4 cellular contexts compared by ENCODE assay signal in the genomic region with DNA sequence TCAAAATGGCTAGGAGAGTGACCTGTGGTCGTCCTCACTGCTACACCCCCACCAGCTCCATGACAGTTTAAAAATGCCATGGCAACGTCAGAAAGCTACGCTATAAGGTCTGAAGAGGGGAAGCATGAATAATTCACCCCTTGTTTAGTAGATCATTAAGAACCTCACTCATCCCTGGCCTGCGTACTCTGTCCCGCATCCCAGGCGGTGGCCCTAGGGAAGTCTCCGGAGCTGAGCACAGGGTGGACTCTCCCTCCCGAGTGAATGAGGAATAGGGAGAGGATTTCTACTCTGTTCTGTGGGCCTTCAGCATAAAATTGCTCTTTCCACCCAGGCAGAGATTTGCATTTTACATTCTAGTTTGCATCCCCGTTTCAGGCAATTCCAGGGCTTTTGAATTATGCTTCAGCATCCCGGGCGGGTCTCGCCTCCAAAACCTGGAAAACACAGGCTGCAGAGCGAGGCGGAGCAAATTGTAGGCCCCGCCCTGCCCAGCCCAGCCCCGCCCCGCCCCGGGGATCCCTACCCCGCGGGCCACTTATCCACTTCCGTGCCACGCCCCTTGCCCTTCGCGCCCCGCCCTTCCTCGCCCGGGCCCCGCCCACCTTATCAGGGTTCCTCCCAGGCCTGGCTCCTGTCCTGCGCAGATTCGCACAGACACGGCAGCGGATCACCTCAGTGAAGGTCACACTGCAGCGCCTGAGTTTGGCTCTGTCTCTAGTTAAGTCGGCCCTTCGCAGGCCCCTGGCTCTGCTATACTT.
TF ChIP-seq lines count a peak whose summit lies in the region.

No MANE protein-coding gene starts in this region.

TF ChIP-seq in liver, 16 proteins besides CTCF, POLR2A, EP300 and RAD21:
- TF ChIP-seq HNF4A (conservative IDR thresholded peaks at IDR 0.05): no peak
- no peak for TF ChIP-seq YY1 (IDR thresholded peaks at IDR 0.05)
- TF ChIP-seq, protein P1, sequence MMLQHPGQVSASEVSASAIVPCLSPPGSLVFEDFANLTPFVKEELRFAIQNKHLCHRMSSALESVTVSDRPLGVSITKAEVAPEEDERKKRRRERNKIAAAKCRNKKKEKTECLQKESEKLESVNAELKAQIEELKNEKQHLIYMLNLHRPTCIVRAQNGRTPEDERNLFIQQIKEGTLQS (IDR thresholded peaks at IDR 0.05): no peak
- TF ChIP-seq MAX (IDR thresholded peaks at IDR 0.05): no peak
- TF ChIP-seq EGR1 (IDR thresholded peaks at IDR 0.05; ENCODE audit: low read depth in 2 of 2): no peak
- no peak for TF ChIP-seq GABPA (IDR thresholded peaks at IDR 0.05 in 1 of 2, conservative IDR thresholded peaks at IDR 0.05 in 1 of 2)
- no peak for TF ChIP-seq HNF4G (IDR thresholded peaks at IDR 0.05)
- TF ChIP-seq SP1 (IDR thresholded peaks at IDR 0.05): no peak
- TF ChIP-seq JUND (IDR thresholded peaks at IDR 0.05): no peak
- TF ChIP-seq, protein P2, sequence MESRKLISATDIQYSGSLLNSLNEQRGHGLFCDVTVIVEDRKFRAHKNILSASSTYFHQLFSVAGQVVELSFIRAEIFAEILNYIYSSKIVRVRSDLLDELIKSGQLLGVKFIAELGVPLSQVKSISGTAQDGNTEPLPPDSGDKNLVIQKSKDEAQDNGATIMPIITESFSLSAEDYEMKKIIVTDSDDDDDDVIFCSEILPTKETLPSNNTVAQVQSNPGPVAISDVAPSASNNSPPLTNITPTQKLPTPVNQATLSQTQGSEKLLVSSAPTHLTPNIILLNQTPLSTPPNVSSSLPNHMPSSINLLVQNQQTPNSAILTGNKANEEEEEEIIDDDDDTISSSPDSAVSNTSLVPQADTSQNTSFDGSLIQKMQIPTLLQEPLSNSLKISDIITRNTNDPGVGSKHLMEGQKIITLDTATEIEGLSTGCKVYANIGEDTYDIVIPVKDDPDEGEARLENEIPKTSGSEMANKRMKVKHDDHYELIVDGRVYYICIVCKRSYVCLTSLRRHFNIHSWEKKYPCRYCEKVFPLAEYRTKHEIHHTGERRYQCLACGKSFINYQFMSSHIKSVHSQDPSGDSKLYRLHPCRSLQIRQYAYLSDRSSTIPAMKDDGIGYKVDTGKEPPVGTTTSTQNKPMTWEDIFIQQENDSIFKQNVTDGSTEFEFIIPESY (IDR thresholded peaks at IDR 0.05): no peak
- TF ChIP-seq FOXA2 (IDR thresholded peaks at IDR 0.05): no peak
- TF ChIP-seq NR2F2 (IDR thresholded peaks at IDR 0.05): no peak
- TF ChIP-seq TAF1 (conservative IDR thresholded peaks at IDR 0.05): no peak
- no peak for TF ChIP-seq FOXA1 (IDR thresholded peaks at IDR 0.05)

TF ChIP-seq in HEK293, 187 proteins besides CTCF, POLR2A, EP300 and RAD21 (continues in another document):
- TF ChIP-seq, protein P3, sequence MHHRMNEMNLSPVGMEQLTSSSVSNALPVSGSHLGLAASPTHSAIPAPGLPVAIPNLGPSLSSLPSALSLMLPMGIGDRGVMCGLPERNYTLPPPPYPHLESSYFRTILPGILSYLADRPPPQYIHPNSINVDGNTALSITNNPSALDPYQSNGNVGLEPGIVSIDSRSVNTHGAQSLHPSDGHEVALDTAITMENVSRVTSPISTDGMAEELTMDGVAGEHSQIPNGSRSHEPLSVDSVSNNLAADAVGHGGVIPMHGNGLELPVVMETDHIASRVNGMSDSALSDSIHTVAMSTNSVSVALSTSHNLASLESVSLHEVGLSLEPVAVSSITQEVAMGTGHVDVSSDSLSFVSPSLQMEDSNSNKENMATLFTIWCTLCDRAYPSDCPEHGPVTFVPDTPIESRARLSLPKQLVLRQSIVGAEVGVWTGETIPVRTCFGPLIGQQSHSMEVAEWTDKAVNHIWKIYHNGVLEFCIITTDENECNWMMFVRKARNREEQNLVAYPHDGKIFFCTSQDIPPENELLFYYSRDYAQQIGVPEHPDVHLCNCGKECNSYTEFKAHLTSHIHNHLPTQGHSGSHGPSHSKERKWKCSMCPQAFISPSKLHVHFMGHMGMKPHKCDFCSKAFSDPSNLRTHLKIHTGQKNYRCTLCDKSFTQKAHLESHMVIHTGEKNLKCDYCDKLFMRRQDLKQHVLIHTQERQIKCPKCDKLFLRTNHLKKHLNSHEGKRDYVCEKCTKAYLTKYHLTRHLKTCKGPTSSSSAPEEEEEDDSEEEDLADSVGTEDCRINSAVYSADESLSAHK (tag by site-specific recombination; IDR thresholded peaks at IDR 0.05): no peak
- TF ChIP-seq ZNF37A (tag by site-specific recombination; IDR thresholded peaks at IDR 0.05) (no peak), BCL11A (tag by site-specific recombination; IDR thresholded peaks at IDR 0.05; ENCODE audit: low read depth) (no peak), ZNF214 (tag by site-specific recombination; IDR thresholded peaks at IDR 0.05; ENCODE audit: borderline replicate concordance) (no peak), ZNF670 (tag by site-specific recombination; IDR thresholded peaks at IDR 0.05; ENCODE audit: low read depth) (no peak), ZNF10 (tag by site-specific recombination; IDR thresholded peaks at IDR 0.05) (no peak), ZNF114 (tag by site-specific recombination; IDR thresholded peaks at IDR 0.05) (no peak), ZNF626 (tag by site-specific recombination; IDR thresholded peaks at IDR 0.05) (no peak), KLF9 (tag by site-specific recombination; IDR thresholded peaks at IDR 0.05; ENCODE audit: low read depth) (peak; percentile 55), ZNF157 (tag by site-specific recombination; IDR thresholded peaks at IDR 0.05) (no peak), ZNF174 (tag by site-specific recombination; IDR thresholded peaks at IDR 0.05) (no peak), KLF7 (tag by site-specific recombination; IDR thresholded peaks at IDR 0.05; ENCODE audit: borderline replicate concordance) (no peak), ZBTB8A (tag by site-specific recombination; IDR thresholded peaks at IDR 0.05) (no peak), BCL11B (tag by site-specific recombination; IDR thresholded peaks at IDR 0.05; ENCODE audit: low read depth) (no peak)

TF ChIP-seq in K562, 482 proteins besides CTCF, POLR2A, EP300 and RAD21:
- TF ChIP-seq, protein P2 (CRISPR knock-in tag; IDR thresholded peaks at IDR 0.05): peak; percentile 35; the same call in 1 of the 2 replicates
- TF ChIP-seq SMARCA4 (IDR thresholded peaks at IDR 0.05): no peak

TF ChIP-seq in GM12891, 5 proteins besides CTCF, POLR2A, EP300 and RAD21:
- TF ChIP-seq PAX5 (IDR thresholded peaks at IDR 0.05; ENCODE audit: insufficient read depth, low read length, severe bottlenecking) (no peak), POU2F2 (IDR thresholded peaks at IDR 0.05; ENCODE audit: low read depth, low read length) (no peak), SPI1 (IDR thresholded peaks at IDR 0.05; ENCODE audit: low read depth, low read length) (no peak), TAF1 (IDR thresholded peaks at IDR 0.05; ENCODE audit: low read depth, low read length) (no peak), POLR2AphosphoS5 (IDR thresholded peaks at IDR 0.05; ENCODE audit: low read depth, low read length) (no peak)
